Comparison of ENCODE assay signal across 2 cellular contexts in the genomic region with DNA sequence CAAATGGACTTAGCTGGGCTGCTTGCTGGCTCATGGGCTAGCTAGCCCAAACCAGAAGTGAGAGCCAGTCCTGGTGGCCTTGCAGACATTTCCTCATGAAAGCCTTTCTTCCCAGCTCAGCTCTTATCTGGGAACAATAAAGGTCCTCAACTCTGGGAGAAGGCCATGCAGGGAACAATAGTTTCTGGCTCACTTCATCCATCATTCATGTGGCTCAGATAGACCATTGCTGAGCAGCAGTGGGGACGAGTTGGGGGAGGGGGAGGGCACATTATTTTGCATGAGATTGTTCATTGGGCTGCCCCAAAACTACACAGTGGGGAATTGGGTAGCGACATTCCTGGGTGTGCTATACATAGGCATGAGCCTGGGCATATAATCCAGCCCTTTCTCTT.
TF ChIP-seq lines count a peak whose summit lies in the region.

No MANE protein-coding gene starts in this region.

TF ChIP-seq in liver, 16 proteins besides CTCF, POLR2A, EP300 and RAD21:
- TF ChIP-seq GABPA (IDR thresholded peaks at IDR 0.05 in 1 of 2, conservative IDR thresholded peaks at IDR 0.05 in 1 of 2) = no peak
- TF ChIP-seq TAF1 (conservative IDR thresholded peaks at IDR 0.05) = no peak
- TF ChIP-seq HNF4G (IDR thresholded peaks at IDR 0.05) = no peak
- peak; percentile 74 for TF ChIP-seq NR2F2 (IDR thresholded peaks at IDR 0.05)
- TF ChIP-seq, protein P1, sequence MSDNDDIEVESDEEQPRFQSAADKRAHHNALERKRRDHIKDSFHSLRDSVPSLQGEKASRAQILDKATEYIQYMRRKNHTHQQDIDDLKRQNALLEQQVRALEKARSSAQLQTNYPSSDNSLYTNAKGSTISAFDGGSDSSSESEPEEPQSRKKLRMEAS (IDR thresholded peaks at IDR 0.05) = no peak
- TF ChIP-seq REST (IDR thresholded peaks at IDR 0.05) = no peak
- no peak for TF ChIP-seq FOXA1 (IDR thresholded peaks at IDR 0.05)
TF ChIP-seq in liver: peak in this region for 1.

TF ChIP-seq in HepG2, 621 proteins besides CTCF, POLR2A, EP300 and RAD21:
- TF ChIP-seq ZBTB33 (CRISPR knock-in tag; IDR thresholded peaks at IDR 0.05) = no peak
- TF ChIP-seq ZNF484 (CRISPR knock-in tag; IDR thresholded peaks at IDR 0.05; ENCODE audit: borderline replicate concordance, low read depth) = no peak
- no peak for TF ChIP-seq ZFAT (CRISPR knock-in tag; conservative IDR thresholded peaks at IDR 0.05)
